1 cellular context compared by ENCODE assay signal in the genomic region with DNA sequence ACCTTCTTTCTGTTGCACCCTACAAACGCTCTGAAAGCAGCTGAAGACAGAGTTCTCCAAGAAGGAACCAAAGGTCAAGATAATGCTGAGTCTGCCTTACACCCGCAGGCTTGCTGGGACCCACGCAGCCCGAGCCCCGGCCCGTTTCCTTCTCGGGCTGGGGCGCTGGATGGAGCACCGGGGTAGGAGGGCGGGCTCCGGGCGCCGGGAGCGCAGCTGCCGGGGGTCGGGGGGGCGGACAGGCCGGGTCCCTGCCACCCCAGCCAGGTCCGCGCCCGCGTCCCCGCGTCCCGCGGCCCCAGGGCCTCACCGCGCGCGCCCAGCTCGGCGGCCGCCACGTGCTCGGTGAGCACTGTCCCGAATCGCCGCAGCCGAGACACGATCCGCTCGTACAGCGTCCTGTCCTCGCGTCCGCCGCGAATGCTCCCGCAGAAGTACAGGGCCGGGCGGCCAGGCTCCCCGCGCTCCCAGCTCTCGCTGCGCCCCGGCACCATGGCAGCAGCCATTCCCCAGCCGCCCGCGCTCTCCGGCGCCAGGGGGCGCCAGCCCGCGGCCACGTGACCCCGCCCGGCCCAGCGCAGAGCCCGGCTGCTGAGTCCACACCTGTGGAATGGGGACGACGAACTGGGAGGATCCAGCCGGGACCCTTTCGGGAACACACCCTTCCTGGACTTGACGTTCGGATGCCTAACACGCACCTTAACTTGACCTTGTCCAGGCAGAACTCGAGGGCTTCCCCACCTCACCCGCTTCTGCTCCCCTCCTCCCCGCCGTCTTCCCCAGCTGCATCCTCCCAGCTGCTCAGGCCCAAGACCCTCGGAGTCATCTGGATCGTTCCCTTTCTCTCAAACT.
A peak's percentile ranks its signal among the peaks of the same experiment; 100 is the strongest.
TF ChIP-seq lines count a peak whose summit lies in the region.

A gene with protein sequence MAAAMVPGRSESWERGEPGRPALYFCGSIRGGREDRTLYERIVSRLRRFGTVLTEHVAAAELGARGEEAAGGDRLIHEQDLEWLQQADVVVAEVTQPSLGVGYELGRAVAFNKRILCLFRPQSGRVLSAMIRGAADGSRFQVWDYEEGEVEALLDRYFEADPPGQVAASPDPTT (minus strand): TSS at position 531 of the 852 bp plus-strand sequence. CDS start 25 bp downstream, at position 506.

TF ChIP-seq in HepG2, 621 proteins besides CTCF, POLR2A, EP300 and RAD21 (continued from another document):
- TF ChIP-seq, protein P1, sequence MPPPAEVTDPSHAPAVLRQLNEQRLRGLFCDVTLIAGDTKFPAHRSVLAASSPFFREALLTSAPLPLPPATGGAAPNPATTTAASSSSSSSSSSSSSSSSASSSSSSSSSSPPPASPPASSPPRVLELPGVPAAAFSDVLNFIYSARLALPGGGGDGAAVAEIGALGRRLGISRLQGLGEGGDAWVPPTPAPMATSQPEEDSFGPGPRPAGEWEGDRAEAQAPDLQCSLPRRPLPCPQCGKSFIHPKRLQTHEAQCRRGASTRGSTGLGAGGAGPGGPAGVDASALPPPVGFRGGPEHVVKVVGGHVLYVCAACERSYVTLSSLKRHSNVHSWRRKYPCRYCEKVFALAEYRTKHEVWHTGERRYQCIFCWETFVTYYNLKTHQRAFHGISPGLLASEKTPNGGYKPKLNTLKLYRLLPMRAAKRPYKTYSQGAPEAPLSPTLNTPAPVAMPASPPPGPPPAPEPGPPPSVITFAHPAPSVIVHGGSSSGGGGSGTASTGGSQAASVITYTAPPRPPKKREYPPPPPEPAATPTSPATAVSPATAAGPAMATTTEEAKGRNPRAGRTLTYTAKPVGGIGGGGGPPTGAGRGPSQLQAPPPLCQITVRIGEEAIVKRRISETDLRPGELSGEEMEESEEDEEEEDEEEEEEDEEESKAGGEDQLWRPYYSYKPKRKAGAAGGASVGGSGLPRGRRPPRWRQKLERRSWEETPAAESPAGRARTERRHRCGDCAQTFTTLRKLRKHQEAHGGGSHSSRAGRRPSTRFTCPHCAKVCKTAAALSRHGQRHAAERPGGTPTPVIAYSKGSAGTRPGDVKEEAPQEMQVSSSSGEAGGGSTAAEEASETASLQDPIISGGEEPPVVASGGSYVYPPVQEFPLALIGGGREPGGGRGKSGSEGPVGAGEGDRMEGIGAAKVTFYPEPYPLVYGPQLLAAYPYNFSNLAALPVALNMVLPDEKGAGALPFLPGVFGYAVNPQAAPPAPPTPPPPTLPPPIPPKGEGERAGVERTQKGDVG (CRISPR knock-in tag; IDR thresholded peaks at IDR 0.05; ENCODE audit: borderline replicate concordance): peak; percentile 53; the same call in 1 of the 2 replicates
- TF ChIP-seq U2AF2 (IDR thresholded peaks at IDR 0.05; ENCODE audit: low read depth, low read length) (no peak), ZFP36L1 (CRISPR knock-in tag; IDR thresholded peaks at IDR 0.05) (no peak), TEAD2 (CRISPR knock-in tag; IDR thresholded peaks at IDR 0.05) (no peak; the same call in 1 of the 2 replicates)
